ENCODE assay signal across 14 cellular contexts in the genomic region with DNA sequence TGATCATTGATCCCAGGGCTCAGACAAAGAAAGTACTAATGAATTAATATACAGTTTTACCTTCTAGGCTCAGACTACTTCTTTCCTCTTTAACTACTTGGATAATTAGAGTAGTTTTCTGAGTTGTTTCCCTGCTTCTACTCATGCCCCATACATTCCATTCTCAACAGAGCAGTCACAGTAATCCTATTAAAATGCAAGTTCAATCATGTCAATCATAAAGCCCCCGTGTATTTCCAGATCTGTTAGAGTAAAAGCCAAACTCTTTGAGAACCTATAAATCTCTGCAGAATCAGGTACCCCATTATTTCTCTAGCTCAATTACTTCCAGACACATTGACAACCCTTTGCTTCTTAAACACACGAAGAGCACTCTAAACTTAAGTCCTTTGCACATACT.
A peak's percentile ranks its signal among the peaks of the same experiment; 100 is the strongest.
DNase-seq lines count a peak whose midpoint lies in the region; TF ChIP-seq lines count a peak whose summit lies in the region.
"Had no signal": no experiment of that assay in that cellular context is flagged by ENCODE, and none has a peak within 500 bp of the region (broad histone marks: within the 10 kb centered on the region; RNA-seq: fewer than 3 reads in every experiment).

No MANE protein-coding gene starts in this region.

- in situ Hi-C loops in G401 (cut with HindIII; ENCODE audit: low sequenced_read_pairs), result no loop called here

- no peaks in the 10 kb centered on the region for H3K27me3 ChIP-seq in A673 (replicated peaks; ENCODE audit: insufficient read depth, low read depth, low read length, poor library complexity)
- H3K27me3 ChIP-seq: BLaER1 had no signal

- DNase-seq in A673 (ENCODE audit: low spot score) (peak; percentile 44), G401 (ENCODE audit: low spot score) (peak; percentile 58), cerebellar cortex (ENCODE audit: low spot score) (peak; percentile 80), retinal pigment epithelial cell (ENCODE audit: low read depth) (peak; percentile 72), EL (no peak), COLO829 (ENCODE audit: low spot score) (no peak)
- DNase-seq: CD4-positive, CD25-positive, alpha-beta regulatory T cell; CD8-positive, alpha-beta T cell; DMS 273 treated with DMSO at 0.1 percent for 48 hours; DMS79; GOT3; H9 had no signal

- intact Hi-C loops in A673 (cut with micrococcal nuclease; ENCODE audit: unreplicated experiment), result no loop called here

- no peaks in the 10 kb centered on the region for H3K36me3 ChIP-seq in A673 (ENCODE audit: insufficient read depth, low read length, poor library complexity, severe bottlenecking)
- H3K36me3 ChIP-seq: BLaER1 had no signal

- H3K9me3 ChIP-seq in A673 (ENCODE audit: low read depth, low read length, poor library complexity, severe bottlenecking), result peaks cover 8% of the 10 kb centered on the region

- TF ChIP-seq CTCF in A673 (conservative IDR thresholded peaks at IDR 0.05; ENCODE audit: low read depth, low read length) (no peak), retinal pigment epithelial cell (conservative IDR thresholded peaks at IDR 0.05; ENCODE audit: low read depth, low read length) (no peak)

- BruUV-seq in A673 (replicated peaks; lab: Mats Ljungman, UMichigan), result no TSS peak

- no peak overlapping the region for H3K27ac ChIP-seq in A673 (ENCODE audit: low read depth, low read length, poor library complexity, severe bottlenecking)
- H3K27ac ChIP-seq: BLaER1, C4-2B had no signal

- CTCF ChIA-PET in A673 (lab: Charles Lee), result no interaction called here

- POLR2A ChIA-PET in A673 (lab: Charles Lee; ENCODE audit: low non-redundant PET), result no interaction called here

- no peak overlapping the region for H3K4me3 ChIP-seq in A673 (ENCODE audit: low read depth, low read length, poor library complexity, severe bottlenecking)
- H3K4me3 ChIP-seq in retinal pigment epithelial cell (ENCODE audit: low read length), result no peak overlapping the region
- H3K4me3 ChIP-seq: BLaER1 had no signal

- H3K4me1 ChIP-seq in A673 (ENCODE audit: insufficient read depth, low read length, poor library complexity, severe bottlenecking), result peaks cover 18% of the 10 kb centered on the region
- H3K4me1 ChIP-seq: BLaER1 had no signal

Comparison
In these comparisons a context has a peak if more than half of its experiments do, and no peak if none do; other contexts are left out.
1. DNase-seq: peak in A673 (single experiment), G401 (single experiment), cerebellar cortex (single experiment) and retinal pigment epithelial cell (single experiment); none in EL (single experiment) and COLO829 (single experiment).